Comparison of ENCODE assay signal across 9 cellular contexts in genomic region chr20:62387219-62387913, GRCh38. TPM values are rescaled to one million over a fixed set of nuclear protein-coding genes. Genes with fewer than 3 reads are reported as not detected.
DNase-seq lines count a peak whose midpoint lies in the region; ATAC-seq and TF ChIP-seq lines count a peak whose summit lies in the region.
"Had no signal": no experiment of that assay in that cellular context is flagged by ENCODE, and none has a peak within 500 bp of the region (broad histone marks: within the 10 kb centered on the region; RNA-seq: fewer than 3 reads in every experiment).

No MANE protein-coding gene starts in this region.

- no peaks in the 10 kb centered on the region for H3K27me3 ChIP-seq in CD4-positive, alpha-beta memory T cell (ENCODE audit: insufficient read depth, low read length)
- no peaks in the 10 kb centered on the region for H3K27me3 ChIP-seq in duodenal mucosa (ENCODE audit: control insufficient read depth in 1 of 2, insufficient read depth in 2 of 2, low read length in 2 of 2)
- no peaks in the 10 kb centered on the region for H3K27me3 ChIP-seq in neuronal stem cell (ENCODE audit: control insufficient read depth in 3 of 3, insufficient read depth in 3 of 3, low read depth in 1 of 3, low read length in 3 of 3)

- H3K36me3 ChIP-seq in CD4-positive, alpha-beta memory T cell (ENCODE audit: insufficient read depth, low read length) = peaks cover 36% of the 10 kb centered on the region
- H3K36me3 ChIP-seq in duodenal mucosa (ENCODE audit: control insufficient read depth in 1 of 2, insufficient read depth in 2 of 2, low read length in 2 of 2) = peaks cover 15 to 41% of the 10 kb centered on the region in 2 donors
- H3K36me3 ChIP-seq in neuronal stem cell (replicated peaks in 1 of 2; ENCODE audit: control insufficient read depth in 2 of 2, insufficient read depth in 2 of 2, low read length in 2 of 2) = peaks cover 34 to 63% of the 10 kb centered on the region in 2 donors

- H3K4me3 ChIP-seq in CD4-positive, alpha-beta memory T cell (ENCODE audit: low read length in 2 of 2) = peak overlapping the region; percentile 59 to 88
- peak overlapping the region; percentile 100 for H3K4me3 ChIP-seq in LNCaP clone FGC (ENCODE audit: low read depth, low read length)
- peak overlapping the region; percentile 99 to 100 for H3K4me3 ChIP-seq in duodenal mucosa (ENCODE audit: low read depth in 1 of 2, low read length in 2 of 2)
- peak overlapping the region; percentile 95 to 99 for H3K4me3 ChIP-seq in neuronal stem cell (ENCODE audit: low read length in 2 of 2)

- H3K4me1 Mint-ChIP-seq in CD4-positive, alpha-beta memory T cell = peaks cover 28 to 61% (median 42%) of the 10 kb centered on the region in 4 donors

- peak overlapping the region; percentile 9 for H3K18ac ChIP-seq in neuronal stem cell (ENCODE audit: low read length)

- no peak overlapping the region for H2BK15ac ChIP-seq in neuronal stem cell (ENCODE audit: low read length)

- H4K8ac ChIP-seq in neuronal stem cell (ENCODE audit: low read depth, low read length) = no peak overlapping the region

- H2AFZ ChIP-seq in neuronal stem cell (ENCODE audit: low read length) = peak overlapping the region; percentile 60

- H3K79me1 ChIP-seq in neuronal stem cell (ENCODE audit: low read depth, low read length) = peaks cover 28% of the 10 kb centered on the region

- POLR2A ChIA-PET in CD4-positive, alpha-beta memory T cell (lab: Charles Lee; ENCODE audit: partially characterized antibody) = interaction anchor here (0.7 to 2.2 kb wide), 13 partner anchors 9 to 885 kb away, joined by 3 to 19 read pairs (median 4); partner anchors contain the start of genes ADRM1, ARFGAP1, MTG2 and OSBPL2
- POLR2A ChIA-PET in GM10248 (lab: Yijun Ruan, JAX) = interaction anchor here (0.6 to 1.1 kb wide), 7 partner anchors 8 to 1816 kb away, joined by 3 to 6 read pairs (median 5); no protein-coding TSS in a partner anchor

- H4K91ac ChIP-seq in neuronal stem cell (ENCODE audit: low read depth, low read length, poor library complexity) = no peak overlapping the region

- H2AK5ac ChIP-seq in neuronal stem cell (ENCODE audit: low read depth, low read length) = peak overlapping the region; percentile 38

- H3K9me3 Mint-ChIP-seq in CD4-positive, alpha-beta memory T cell = no peaks in the 10 kb centered on the region

- H3K4me3 Mint-ChIP-seq in CD4-positive, alpha-beta memory T cell = peak overlapping the region; percentile 90 to 95 (median 91)

- ATAC-seq in left lobe of liver = no peak
- no peak for ATAC-seq in GM21786 (IDR thresholded peaks at IDR 0.05; ENCODE audit: unreplicated experiment)

- TF ChIP-seq CTCF in LNCaP clone FGC (IDR thresholded peaks at IDR 0.05; ENCODE audit: control insufficient read depth, extremely low read depth, insufficient read depth) = no peak
- no peak for TF ChIP-seq CTCF in GM10248 (IDR thresholded peaks at IDR 0.05; ENCODE audit: control extremely low read depth, extremely low read depth, low read depth, missing control alignments)

- peaks cover 36% of the 10 kb centered on the region for H3K4me1 ChIP-seq in CD4-positive, alpha-beta memory T cell (ENCODE audit: insufficient read depth, low read length)
- H3K4me1 ChIP-seq in duodenal mucosa (ENCODE audit: control insufficient read depth in 1 of 2, insufficient read depth in 2 of 2, low read length in 2 of 2) = peaks cover 16 to 27% of the 10 kb centered on the region in 2 donors
- H3K4me1 ChIP-seq in neuronal stem cell (ENCODE audit: control insufficient read depth in 2 of 2, insufficient read depth in 1 of 2, low read depth in 1 of 2, low read length in 2 of 2) = peaks cover 7 to 11% of the 10 kb centered on the region in 2 donors

- WGBS in neuronal stem cell (ENCODE audit: extremely low coverage in 2 of 2, insufficient read length in 2 of 2, insufficient replicate concordance in 1 of 2), 2 donors = no CpG with 5 or more reads among the region's 47 CpGs

- H3K4ac ChIP-seq in neuronal stem cell (ENCODE audit: low read length) = no peak overlapping the region

- peak overlapping the region; percentile 41 for H2BK12ac ChIP-seq in neuronal stem cell (ENCODE audit: low read length)

- CTCF ChIA-PET in CD4-positive, alpha-beta memory T cell (lab: Charles Lee; ENCODE audit: partially characterized antibody) = no interaction called here
- CTCF ChIA-PET in GM10248 (lab: Yijun Ruan, JAX) = interaction anchor here (1.4 to 2.0 kb wide), 2 partner anchors 86 to 87 kb away, joined by 3 to 8 read pairs; no protein-coding TSS in a partner anchor

- H3K36me3 Mint-ChIP-seq in CD4-positive, alpha-beta memory T cell = peaks cover 17 to 47% of the 10 kb centered on the region in 2 donors

- H3K23ac ChIP-seq in neuronal stem cell (ENCODE audit: low read depth, low read length, poor library complexity) = peak overlapping the region; percentile 99

- peak overlapping the region; percentile 95 to 96 for H3K9ac ChIP-seq in duodenal mucosa (ENCODE audit: low read depth in 1 of 2, low read length in 2 of 2)
- H3K9ac ChIP-seq in neuronal stem cell (ENCODE audit: low read depth, low read length, poor library complexity) = peak overlapping the region; percentile 99

- peak overlapping the region; percentile 67 for H3K14ac ChIP-seq in neuronal stem cell (ENCODE audit: low read length)

- peak overlapping the region; percentile 70 to 98 (median 93) for H3K27ac Mint-ChIP-seq in CD4-positive, alpha-beta memory T cell

- H2BK120ac ChIP-seq in neuronal stem cell (ENCODE audit: low read depth, low read length) = no peak overlapping the region

- peak overlapping the region; percentile 87 for H3K4me2 ChIP-seq in neuronal stem cell (ENCODE audit: insufficient read depth, low read length, poor library complexity, severe bottlenecking)

- H3K27ac ChIP-seq in CD4-positive, alpha-beta memory T cell (ENCODE audit: low read depth, low read length) = peak overlapping the region; percentile 95
- no peak overlapping the region for H3K27ac ChIP-seq in duodenal mucosa (ENCODE audit: low read depth, low read length)
- H3K27ac ChIP-seq in neuronal stem cell (replicated peaks; ENCODE audit: low read length) = no peak overlapping the region

- intact Hi-C loops in CD4-positive, alpha-beta memory T cell (cut with micrococcal nuclease) = loop anchor here (1.0 to 10.0 kb wide), 6 partner anchors 20 to 407 kb away; partner anchors contain the start of genes CABLES2, LSM14B, MRGBP and MTG2

- no peak overlapping the region for H2BK5ac ChIP-seq in neuronal stem cell (ENCODE audit: low read length)

- H3K27me3 Mint-ChIP-seq in CD4-positive, alpha-beta memory T cell = no peaks in the 10 kb centered on the region

- DNase-seq in CD4-positive, alpha-beta memory T cell = peak in 1 of 5 donors; percentile 69
- DNase-seq in LNCaP clone FGC (ENCODE audit: low read depth) (no peak), neuronal stem cell (ENCODE audit: low spot score) (no peak), GM10248 (ENCODE audit: extremely low spot score) (no peak), left lobe of liver (ENCODE audit: low spot score) (no peak), SW480 (ENCODE audit: low spot score) (no peak)

- no peaks in the 10 kb centered on the region for H3K9me3 ChIP-seq in CD4-positive, alpha-beta memory T cell (ENCODE audit: control insufficient read depth in 1 of 2, low read length in 2 of 2)
- H3K9me3 ChIP-seq in duodenal mucosa (ENCODE audit: control insufficient read depth in 1 of 2, low read length in 2 of 2) (no peaks in the 10 kb centered on the region), neuronal stem cell (replicated peaks in 1 of 2; ENCODE audit: control insufficient read depth in 2 of 2, insufficient read depth in 1 of 2, low read depth in 1 of 2, low read length in 2 of 2) (no peaks in the 10 kb centered on the region)

RNA-seq across cellular contexts. Expression of gene RPS21, which starts 0.5 kb away (rescaled TPM):
- 1,000 to 10,000 TPM; 3,142 to 3,368 TPM for total RNA-seq in CD4-positive, alpha-beta memory T cell
- 1,000 to 10,000 TPM; 1,968 to 2,753 TPM for polyA plus RNA-seq in CD4-positive, alpha-beta memory T cell
- polyA plus RNA-seq in neuronal stem cell (2013, experiment 1 of 2) = 3,158 TPM
- polyA plus RNA-seq in neuronal stem cell (2013, experiment 2 of 2) = 3,117 TPM
- 432 TPM for total RNA-seq in left lobe of liver

RNA-seq across cellular contexts. Expression of gene CABLES2, which starts 19.7 kb away (rescaled TPM):
- total RNA-seq in CD4-positive, alpha-beta memory T cell = 1 to 10 TPM; 5.9 to 7.5 TPM
- polyA plus RNA-seq in CD4-positive, alpha-beta memory T cell = 1 to 10 TPM in 1 of 2 donors, under 1 TPM in 1; 0.45 to 1.8 TPM
- polyA plus RNA-seq in neuronal stem cell (2013, experiment 1 of 2) = 15.0 TPM
- polyA plus RNA-seq in neuronal stem cell (2013, experiment 2 of 2) = 14.9 TPM
- total RNA-seq in left lobe of liver = 1.8 TPM

RNA-seq across cellular contexts. Expression of gene LAMA5, which starts 20.3 kb away (rescaled TPM):
- under 1 TPM in 1 of 2 experiments, not detected in 1; 0.49 TPM for total RNA-seq in CD4-positive, alpha-beta memory T cell
- not detected for polyA plus RNA-seq in CD4-positive, alpha-beta memory T cell
- polyA plus RNA-seq in neuronal stem cell (2013, experiment 1 of 2) = 59.5 TPM
- polyA plus RNA-seq in neuronal stem cell (2013, experiment 2 of 2) = 57.4 TPM
- 112 TPM for total RNA-seq in left lobe of liver

RNA-seq across cellular contexts. Expression of gene RBBP8NL, which starts 40.0 kb away (rescaled TPM):
- not detected for total RNA-seq in CD4-positive, alpha-beta memory T cell
- not detected for polyA plus RNA-seq in CD4-positive, alpha-beta memory T cell
- polyA plus RNA-seq in neuronal stem cell (2013, experiment 1 of 2) = not detected
- not detected for polyA plus RNA-seq in neuronal stem cell (2013, experiment 2 of 2)
- total RNA-seq in left lobe of liver = not detected
- total RNA-seq: pulmonary artery endothelial cell had no signal

Comparison
In these comparisons a context has a peak if more than half of its experiments do, and no peak if none do; other contexts are left out.
1. RNA of gene LAMA5, which starts 20.3 kb away (total RNA-seq): 112 TPM in left lobe of liver (single experiment); 0.49 TPM in CD4-positive, alpha-beta memory T cell; every median in the first group is over 10 times any median in the second.
2. Peak in every context shown above with its lines, with median percentiles within 50 percentile points of each other: H3K4me3 ChIP-seq.